1 cellular context compared by ENCODE assay signal in genomic region chr4:16269742-16270522, GRCh38.
TF ChIP-seq lines count a peak whose summit lies in the region.

No MANE protein-coding gene starts in this region.

TF ChIP-seq in GM23338, 12 proteins besides CTCF, POLR2A, EP300 and RAD21 (continued from another document):
- TF ChIP-seq ZNF462 (CRISPR knock-in tag; IDR thresholded peaks at IDR 0.05) (no peak), JUNB (IDR thresholded peaks at IDR 0.05; ENCODE audit: unreplicated experiment) (no peak), CREB1 (CRISPR knock-in tag; IDR thresholded peaks at IDR 0.05; ENCODE audit: low read depth) (no peak), ETS1 (IDR thresholded peaks at IDR 0.05) (no peak), NANOG (IDR thresholded peaks at IDR 0.05; ENCODE audit: borderline replicate concordance) (no peak)
